In the genomic region with DNA sequence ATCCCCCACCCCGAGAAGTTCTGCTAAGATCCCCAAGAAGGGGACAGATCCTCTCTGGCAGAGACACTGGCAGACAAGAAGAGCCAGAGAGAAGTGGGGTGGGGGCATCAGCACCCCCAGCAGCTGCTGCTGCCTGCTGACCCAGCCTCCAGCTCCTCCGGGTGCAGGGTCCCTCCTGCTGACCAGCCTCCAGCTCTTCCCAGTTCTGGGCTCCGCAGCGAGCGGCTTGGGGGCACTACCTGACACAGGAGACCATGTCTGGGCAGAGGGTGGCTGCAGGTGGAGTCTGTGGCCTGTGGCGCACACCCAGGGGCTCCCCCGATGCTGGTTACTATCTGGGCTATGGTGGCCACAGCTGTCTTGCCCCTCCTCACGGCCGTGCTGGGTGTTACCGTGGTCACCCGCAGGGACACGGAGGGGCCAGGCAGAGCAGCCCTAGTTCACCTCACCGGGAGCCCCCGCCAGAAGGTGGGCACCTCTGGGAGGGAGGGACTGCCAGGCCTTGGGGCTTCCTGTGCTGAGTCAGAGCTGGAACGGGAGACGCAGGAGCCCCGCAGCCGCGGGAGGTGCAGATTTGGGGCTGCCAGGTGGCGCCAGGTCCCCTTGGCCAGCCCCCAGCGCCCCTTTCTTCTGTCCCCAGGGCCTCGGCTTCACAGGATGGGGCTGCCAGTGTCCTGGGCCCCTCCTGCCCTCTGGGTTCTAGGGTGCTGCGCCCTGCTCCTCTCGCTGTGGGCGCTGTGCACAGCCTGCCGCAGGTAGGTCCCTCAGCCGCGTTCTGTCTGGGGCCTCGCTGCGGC, we compare ENCODE assay signal across 9 cellular contexts. TPM values are rescaled to one million over a fixed set of nuclear protein-coding genes. Genes with fewer than 3 reads are reported as not detected.
A peak's percentile ranks its signal among the peaks of the same experiment; 100 is the strongest.
DNase-seq lines count a peak whose midpoint lies in the region; ATAC-seq and TF ChIP-seq lines count a peak whose summit lies in the region.
"Had no signal": no experiment of that assay in that cellular context is flagged by ENCODE, and none has a peak within 500 bp of the region (broad histone marks: within the 10 kb centered on the region; RNA-seq: fewer than 3 reads in every experiment).

No MANE protein-coding gene starts in this region.

- no peak overlapping the region for H2AFZ ChIP-seq in MM.1S (ENCODE audit: low read length)

- peaks cover 20% of the 10 kb centered on the region for H3F3A ChIP-seq in MM.1S (ENCODE audit: insufficient read depth, low read length)

- CTCF ChIA-PET in Caco-2 (lab: Charles Lee): interaction anchor here (0.6 to 1.3 kb wide), 4 partner anchors 26 to 199 kb away, joined by 3 to 9 read pairs (median 4); partner anchors contain the start of genes ARFRP1 and ZGPAT

- peak overlapping the region; percentile 88 for H3K9ac ChIP-seq in MM.1S (ENCODE audit: low read length)

- TF ChIP-seq CTCF in Caco-2 (IDR thresholded peaks at IDR 0.05; ENCODE audit: insufficient read depth in 1 of 2, low read depth in 1 of 2, low read length in 1 of 2, severe bottlenecking in 1 of 2, unreplicated experiment in 1 of 2): no peak
- TF ChIP-seq CTCF in MM.1S (IDR thresholded peaks at IDR 0.05; ENCODE audit: low read length): peak; percentile 11; the same call in 1 of the 2 replicates

- peaks cover 63% of the 10 kb centered on the region for H3K79me2 ChIP-seq in MM.1S (ENCODE audit: low read length)

- H3K4me3 ChIP-seq in Caco-2 (ENCODE audit: low read depth, low read length): peak overlapping the region; percentile 71
- peak overlapping the region; percentile 86 for H3K4me3 ChIP-seq in MM.1S (ENCODE audit: low read length)

- peaks cover 59% of the 10 kb centered on the region for H3K36me3 Mint-ChIP-seq in Caco-2 (ENCODE audit: insufficient read depth, unreplicated experiment)
- peaks cover 0 to 7% of the 10 kb centered on the region in 2 donors for H3K36me3 Mint-ChIP-seq in naive B cell

- H3K27ac Mint-ChIP-seq in Caco-2 (ENCODE audit: unreplicated experiment) (peak overlapping the region; percentile 32), naive B cell (peak overlapping the region in 2 of 6 donors; percentile 62 to 79)

- no peaks in the 10 kb centered on the region for H3K9me2 ChIP-seq in MM.1S (replicated peaks; ENCODE audit: insufficient read depth, low read length)

- H3K4me1 Mint-ChIP-seq in Caco-2 (ENCODE audit: low read depth, unreplicated experiment) (peaks cover 7% of the 10 kb centered on the region), naive B cell (peaks cover 18 to 38% (median 19%) of the 10 kb centered on the region in 3 donors)

- no peaks in the 10 kb centered on the region for H4K20me1 ChIP-seq in MM.1S (ENCODE audit: insufficient read depth, low read length)

- H3K9me3 Mint-ChIP-seq in Caco-2 (ENCODE audit: unreplicated experiment) (no peaks in the 10 kb centered on the region), naive B cell (no peaks in the 10 kb centered on the region)

- H3K36me3 ChIP-seq in Caco-2 (ENCODE audit: control insufficient read depth, insufficient read depth, low read length) (peaks cover 21% of the 10 kb centered on the region), MM.1S (replicated peaks; ENCODE audit: insufficient read depth, low read length) (no peaks in the 10 kb centered on the region)

- no peaks in the 10 kb centered on the region for H3K9me3 ChIP-seq in Caco-2
- H3K9me3 ChIP-seq in MM.1S (replicated peaks; ENCODE audit: insufficient read depth, low read length): no peaks in the 10 kb centered on the region
- H3K9me3 ChIP-seq: tibial artery had no signal

- intact Hi-C loops in Caco-2 (cut with micrococcal nuclease; ENCODE audit: unreplicated experiment): no loop called here

- POLR2A ChIA-PET in Caco-2 (lab: Charles Lee): interaction anchor here (0.6 kb wide), 2 partner anchors 28 to 30 kb away, joined by 3 read pairs; partner anchors contain the start of gene ARFRP1

- H3K27me3 Mint-ChIP-seq in Caco-2 (ENCODE audit: insufficient read depth, unreplicated experiment): no peaks in the 10 kb centered on the region
- no peaks in the 10 kb centered on the region for H3K27me3 Mint-ChIP-seq in naive B cell

- DNase-seq in Caco-2 (peak in 1 of 2 experiments; percentile 45), MM.1S (peak; percentile 62), activated gamma-delta T cell (lab: John Stamatoyannopoulos, UW) (peak; percentile 54), naive B cell (peak; percentile 24), NCI-H146 treated with DMSO at 0.1 percent for 48 hours (lab: John Stamatoyannopoulos, UW; ENCODE audit: unreplicated experiment) (no peak), NOMO-1 treated with dmso at 0.1 percent for 144 hours (lab: John Stamatoyannopoulos, UW; ENCODE audit: unreplicated experiment) (no peak), NCI-H2227 (lab: John Stamatoyannopoulos, UW; ENCODE audit: unreplicated experiment) (no peak), cerebellar cortex (ENCODE audit: low spot score) (no peak)

- H3K27me3 ChIP-seq in Caco-2 (replicated peaks; ENCODE audit: control insufficient read depth, insufficient read depth, low read length) (no peaks in the 10 kb centered on the region), MM.1S (replicated peaks; ENCODE audit: insufficient read depth, low read length) (no peaks in the 10 kb centered on the region)
- H3K27me3 ChIP-seq: tibial artery had no signal

- ATAC-seq in naive B cell (ENCODE audit: low read depth in 2 of 2): peak; percentile 31 to 36

- peaks cover 24% of the 10 kb centered on the region for H3K4me1 ChIP-seq in Caco-2
- H3K4me1 ChIP-seq in MM.1S (ENCODE audit: low read length): peaks cover 20% of the 10 kb centered on the region

- H3K4me2 ChIP-seq in MM.1S (ENCODE audit: low read depth, low read length): peak overlapping the region; percentile 94

- BruUV-seq in Caco-2 (replicated peaks; lab: Mats Ljungman, UMichigan): no TSS peak

- H3K27ac ChIP-seq in MM.1S (ENCODE audit: low read length): peak overlapping the region; percentile 93
- H3K27ac ChIP-seq: tibial artery had no signal

- H3K4me3 Mint-ChIP-seq in Caco-2 (ENCODE audit: unreplicated experiment) (peak overlapping the region; percentile 66), naive B cell (peak overlapping the region; percentile 79 to 90 (median 84))

RNA-seq across cellular contexts. Expression of gene LIME1, which starts 0.6 kb away (rescaled TPM):
- 18.8 and 23.5 TPM in 2 replicates for total RNA-seq in Caco-2 (2022)
- polyA plus RNA-seq in naive B cell (ENCODE audit: low read depth in 6 of 6): 10 to 100 TPM in 1 of 6 donors, 1 to 10 TPM in 5; 4.9 to 19.0 (median 8.8) TPM

RNA-seq across cellular contexts. Expression of gene SLC2A4RG, which starts 2.5 kb away (rescaled TPM):
- total RNA-seq in Caco-2 (2022): 211 and 234 TPM in 2 replicates
- polyA plus RNA-seq in naive B cell (ENCODE audit: low read depth in 6 of 6): 1 to 10 TPM in 3 of 6 donors, under 1 TPM in 2, not detected in 1; 0.36 to 1.4 (median 1.3) TPM

RNA-seq across cellular contexts. Expression of gene ZGPAT, which starts 29.3 kb away (rescaled TPM):
- total RNA-seq in Caco-2 (2022): 69.3 and 74.7 TPM in 2 replicates
- 10 to 100 TPM; 25.5 to 58.2 (median 28.1) TPM for polyA plus RNA-seq in naive B cell (ENCODE audit: low read depth in 6 of 6)

RNA-seq across cellular contexts. Expression of gene ARFRP1, which starts 29.3 kb away (rescaled TPM):
- 119 and 126 TPM in 2 replicates for total RNA-seq in Caco-2 (2022)
- 10 to 100 TPM; 35.6 to 62.9 (median 45.8) TPM for polyA plus RNA-seq in naive B cell (ENCODE audit: low read depth in 6 of 6)

RNA-seq across cellular contexts. Expression of gene TNFRSF6B, which starts 40.6 kb away (rescaled TPM):
- total RNA-seq in Caco-2 (2022): not detected in 2 replicates
- polyA plus RNA-seq in naive B cell (ENCODE audit: low read depth in 6 of 6): not detected

Comparison
In these comparisons a context has a peak if more than half of its experiments do, and no peak if none do; other contexts are left out.
1. DNase-seq: peak in MM.1S (single experiment), activated gamma-delta T cell (single experiment) and naive B cell (single experiment); none in NCI-H146 treated with DMSO at 0.1 percent for 48 hours (single experiment), NOMO-1 treated with dmso at 0.1 percent for 144 hours (single experiment), NCI-H2227 (single experiment) and cerebellar cortex (single experiment).